ENCODE assay signal across 2 cellular contexts in the genomic region with DNA sequence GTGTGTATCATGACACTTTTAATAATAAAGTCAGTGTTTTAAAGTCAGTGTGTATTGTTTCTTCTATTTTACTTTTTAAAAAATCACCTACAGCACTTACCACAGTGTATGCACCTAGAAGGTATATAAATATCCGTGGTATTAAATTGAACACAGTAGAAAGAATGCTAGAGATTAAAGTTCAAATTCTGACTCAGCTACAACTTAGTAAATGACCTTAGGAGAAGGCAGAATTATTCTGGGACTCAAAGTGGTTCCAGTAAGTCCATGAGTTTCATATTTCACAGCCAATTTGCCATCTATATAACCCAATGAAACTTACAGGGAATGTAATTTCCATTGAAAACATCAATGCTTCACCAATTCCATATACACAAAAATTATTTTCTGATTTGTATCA.
TF ChIP-seq lines count a peak whose summit lies in the region.

No MANE protein-coding gene starts in this region.

TF ChIP-seq in SK-N-SH treated with all-trans-retinoic acid at 6 μM for 48 hours, 23 proteins besides CTCF, POLR2A, EP300 and RAD21:
- no peak for TF ChIP-seq ZNF70 (CRISPR knock-in tag; IDR thresholded peaks at IDR 0.05)
- no peak for TF ChIP-seq CSDC2 (CRISPR knock-in tag; IDR thresholded peaks at IDR 0.05)
- no peak for TF ChIP-seq OSR1 (CRISPR knock-in tag; IDR thresholded peaks at IDR 0.05)
- no peak for TF ChIP-seq ESRRG (CRISPR knock-in tag; IDR thresholded peaks at IDR 0.05)
- no peak for TF ChIP-seq CSRNP3 (CRISPR knock-in tag; IDR thresholded peaks at IDR 0.05)
- no peak for TF ChIP-seq TCF4 (CRISPR knock-in tag; IDR thresholded peaks at IDR 0.05; ENCODE audit: borderline replicate concordance)

TF ChIP-seq in SK-N-SH, 30 proteins besides CTCF, POLR2A, EP300 and RAD21:
- TF ChIP-seq GATA2 (CRISPR knock-in tag; IDR thresholded peaks at IDR 0.05) = no peak
- TF ChIP-seq RFX5 (IDR thresholded peaks at IDR 0.05; ENCODE audit: low read length) = no peak
- TF ChIP-seq CHD2 (IDR thresholded peaks at IDR 0.05; ENCODE audit: low read length, partially characterized antibody) = no peak
- no peak for TF ChIP-seq JUND (IDR thresholded peaks at IDR 0.05)
- TF ChIP-seq, protein P1, sequence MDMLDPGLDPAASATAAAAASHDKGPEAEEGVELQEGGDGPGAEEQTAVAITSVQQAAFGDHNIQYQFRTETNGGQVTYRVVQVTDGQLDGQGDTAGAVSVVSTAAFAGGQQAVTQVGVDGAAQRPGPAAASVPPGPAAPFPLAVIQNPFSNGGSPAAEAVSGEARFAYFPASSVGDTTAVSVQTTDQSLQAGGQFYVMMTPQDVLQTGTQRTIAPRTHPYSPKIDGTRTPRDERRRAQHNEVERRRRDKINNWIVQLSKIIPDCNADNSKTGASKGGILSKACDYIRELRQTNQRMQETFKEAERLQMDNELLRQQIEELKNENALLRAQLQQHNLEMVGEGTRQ (IDR thresholded peaks at IDR 0.05; ENCODE audit: borderline replicate concordance, low read depth, low read length) = no peak
- TF ChIP-seq, protein P2, sequence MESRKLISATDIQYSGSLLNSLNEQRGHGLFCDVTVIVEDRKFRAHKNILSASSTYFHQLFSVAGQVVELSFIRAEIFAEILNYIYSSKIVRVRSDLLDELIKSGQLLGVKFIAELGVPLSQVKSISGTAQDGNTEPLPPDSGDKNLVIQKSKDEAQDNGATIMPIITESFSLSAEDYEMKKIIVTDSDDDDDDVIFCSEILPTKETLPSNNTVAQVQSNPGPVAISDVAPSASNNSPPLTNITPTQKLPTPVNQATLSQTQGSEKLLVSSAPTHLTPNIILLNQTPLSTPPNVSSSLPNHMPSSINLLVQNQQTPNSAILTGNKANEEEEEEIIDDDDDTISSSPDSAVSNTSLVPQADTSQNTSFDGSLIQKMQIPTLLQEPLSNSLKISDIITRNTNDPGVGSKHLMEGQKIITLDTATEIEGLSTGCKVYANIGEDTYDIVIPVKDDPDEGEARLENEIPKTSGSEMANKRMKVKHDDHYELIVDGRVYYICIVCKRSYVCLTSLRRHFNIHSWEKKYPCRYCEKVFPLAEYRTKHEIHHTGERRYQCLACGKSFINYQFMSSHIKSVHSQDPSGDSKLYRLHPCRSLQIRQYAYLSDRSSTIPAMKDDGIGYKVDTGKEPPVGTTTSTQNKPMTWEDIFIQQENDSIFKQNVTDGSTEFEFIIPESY (IDR thresholded peaks at IDR 0.05; ENCODE audit: borderline replicate concordance, low read depth) = no peak
- no peak for TF ChIP-seq FOSL2 (IDR thresholded peaks at IDR 0.05; ENCODE audit: borderline replicate concordance, low read depth)
- no peak for TF ChIP-seq MEF2A (IDR thresholded peaks at IDR 0.05; ENCODE audit: borderline replicate concordance, low read depth)
- TF ChIP-seq RXRA (IDR thresholded peaks at IDR 0.05; ENCODE audit: borderline replicate concordance, low read depth) = no peak
- no peak for TF ChIP-seq MXI1 (IDR thresholded peaks at IDR 0.05; ENCODE audit: low read depth, low read length)
TF ChIP-seq in SK-N-SH: peak in this region for 0.
